Comparison of ENCODE assay signal across 1 cellular context in genomic region chr14:33979613-33980276, GRCh38.
TF ChIP-seq lines count a peak whose summit lies in the region.

No MANE protein-coding gene starts in this region.

TF ChIP-seq in HepG2, 621 proteins besides CTCF, POLR2A, EP300 and RAD21 (continued from another document):
- TF ChIP-seq ATF4 (CRISPR knock-in tag; IDR thresholded peaks at IDR 0.05) (0 out of 4 replicates have a peak, but pooled peaks of 1 of the 2 experiments have one; percentile 31), KLF11 (CRISPR knock-in tag; IDR thresholded peaks at IDR 0.05) (no peak), ZMYM3 (CRISPR knock-in tag; IDR thresholded peaks at IDR 0.05) (peak; percentile 76; the same call in 1 of the 2 replicates), ZMYM2 (CRISPR knock-in tag; IDR thresholded peaks at IDR 0.05) (peak; percentile 39; the same call in 1 of the 2 replicates), KLF12 (CRISPR knock-in tag; IDR thresholded peaks at IDR 0.05; ENCODE audit: borderline replicate concordance) (no peak), NR2F6 (IDR thresholded peaks at IDR 0.05) (peak; percentile 50; the same call in 1 of the 2 replicates), NR2F6 (CRISPR knock-in tag; IDR thresholded peaks at IDR 0.05) (peak; percentile 80), HNF1A (IDR thresholded peaks at IDR 0.05; ENCODE audit: low read depth) (no peak), HNF1A (CRISPR knock-in tag; IDR thresholded peaks at IDR 0.05; ENCODE audit: borderline replicate concordance) (no peak), ZNF18 (CRISPR knock-in tag; IDR thresholded peaks at IDR 0.05; ENCODE audit: insufficient replicate concordance) (no peak), ZNF280D (CRISPR knock-in tag; IDR thresholded peaks at IDR 0.05) (peak; percentile 34; the same call in 1 of the 2 replicates), STAG1 (CRISPR knock-in tag; IDR thresholded peaks at IDR 0.05) (no peak), SPEN (CRISPR knock-in tag; IDR thresholded peaks at IDR 0.05; ENCODE audit: low read depth) (no peak), CEBPG (CRISPR knock-in tag; IDR thresholded peaks at IDR 0.05) (peak; percentile 65), SALL2 (CRISPR knock-in tag; IDR thresholded peaks at IDR 0.05) (no peak), SMARCC2 (IDR thresholded peaks at IDR 0.05) (no peak), RFXANK (CRISPR knock-in tag; IDR thresholded peaks at IDR 0.05) (0 out of 2 replicates have a peak, but pooled peaks have one; percentile 20), TEAD3 (CRISPR knock-in tag; optimal IDR thresholded peaks at IDR 0.05; ENCODE audit: borderline replicate concordance) (peak; percentile 71), ZFP37 (CRISPR knock-in tag; IDR thresholded peaks at IDR 0.05; ENCODE audit: borderline replicate concordance) (no peak), ZNF670 (CRISPR knock-in tag; IDR thresholded peaks at IDR 0.05; ENCODE audit: borderline replicate concordance) (peak; percentile 45; the same call in 1 of the 2 replicates), ZNF619 (CRISPR knock-in tag; IDR thresholded peaks at IDR 0.05) (no peak), IRX3 (CRISPR knock-in tag; IDR thresholded peaks at IDR 0.05; ENCODE audit: borderline replicate concordance, low read depth) (no peak), CHCHD3 (CRISPR knock-in tag; IDR thresholded peaks at IDR 0.05) (no peak), EED (CRISPR knock-in tag; IDR thresholded peaks at IDR 0.05) (no peak), ZNF121 (CRISPR knock-in tag; IDR thresholded peaks at IDR 0.05) (peak; percentile 71)
- TF ChIP-seq, protein P1, sequence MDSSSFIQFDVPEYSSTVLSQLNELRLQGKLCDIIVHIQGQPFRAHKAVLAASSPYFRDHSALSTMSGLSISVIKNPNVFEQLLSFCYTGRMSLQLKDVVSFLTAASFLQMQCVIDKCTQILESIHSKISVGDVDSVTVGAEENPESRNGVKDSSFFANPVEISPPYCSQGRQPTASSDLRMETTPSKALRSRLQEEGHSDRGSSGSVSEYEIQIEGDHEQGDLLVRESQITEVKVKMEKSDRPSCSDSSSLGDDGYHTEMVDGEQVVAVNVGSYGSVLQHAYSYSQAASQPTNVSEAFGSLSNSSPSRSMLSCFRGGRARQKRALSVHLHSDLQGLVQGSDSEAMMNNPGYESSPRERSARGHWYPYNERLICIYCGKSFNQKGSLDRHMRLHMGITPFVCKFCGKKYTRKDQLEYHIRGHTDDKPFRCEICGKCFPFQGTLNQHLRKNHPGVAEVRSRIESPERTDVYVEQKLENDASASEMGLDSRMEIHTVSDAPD (CRISPR knock-in tag; IDR thresholded peaks at IDR 0.05) = 0 out of 2 replicates have a peak, but pooled peaks have one; percentile 31
- TF ChIP-seq, protein P2, sequence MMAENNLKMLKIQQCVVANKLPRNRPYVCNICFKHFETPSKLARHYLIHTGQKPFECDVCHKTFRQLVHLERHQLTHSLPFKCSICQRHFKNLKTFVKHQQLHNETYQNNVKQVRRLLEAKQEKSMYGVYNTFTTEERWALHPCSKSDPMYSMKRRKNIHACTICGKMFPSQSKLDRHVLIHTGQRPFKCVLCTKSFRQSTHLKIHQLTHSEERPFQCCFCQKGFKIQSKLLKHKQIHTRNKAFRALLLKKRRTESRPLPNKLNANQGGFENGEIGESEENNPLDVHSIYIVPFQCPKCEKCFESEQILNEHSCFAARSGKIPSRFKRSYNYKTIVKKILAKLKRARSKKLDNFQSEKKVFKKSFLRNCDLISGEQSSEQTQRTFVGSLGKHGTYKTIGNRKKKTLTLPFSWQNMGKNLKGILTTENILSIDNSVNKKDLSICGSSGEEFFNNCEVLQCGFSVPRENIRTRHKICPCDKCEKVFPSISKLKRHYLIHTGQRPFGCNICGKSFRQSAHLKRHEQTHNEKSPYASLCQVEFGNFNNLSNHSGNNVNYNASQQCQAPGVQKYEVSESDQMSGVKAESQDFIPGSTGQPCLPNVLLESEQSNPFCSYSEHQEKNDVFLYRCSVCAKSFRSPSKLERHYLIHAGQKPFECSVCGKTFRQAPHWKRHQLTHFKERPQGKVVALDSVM (CRISPR knock-in tag; IDR thresholded peaks at IDR 0.05) = peak; percentile 86
- TF ChIP-seq, protein P3, sequence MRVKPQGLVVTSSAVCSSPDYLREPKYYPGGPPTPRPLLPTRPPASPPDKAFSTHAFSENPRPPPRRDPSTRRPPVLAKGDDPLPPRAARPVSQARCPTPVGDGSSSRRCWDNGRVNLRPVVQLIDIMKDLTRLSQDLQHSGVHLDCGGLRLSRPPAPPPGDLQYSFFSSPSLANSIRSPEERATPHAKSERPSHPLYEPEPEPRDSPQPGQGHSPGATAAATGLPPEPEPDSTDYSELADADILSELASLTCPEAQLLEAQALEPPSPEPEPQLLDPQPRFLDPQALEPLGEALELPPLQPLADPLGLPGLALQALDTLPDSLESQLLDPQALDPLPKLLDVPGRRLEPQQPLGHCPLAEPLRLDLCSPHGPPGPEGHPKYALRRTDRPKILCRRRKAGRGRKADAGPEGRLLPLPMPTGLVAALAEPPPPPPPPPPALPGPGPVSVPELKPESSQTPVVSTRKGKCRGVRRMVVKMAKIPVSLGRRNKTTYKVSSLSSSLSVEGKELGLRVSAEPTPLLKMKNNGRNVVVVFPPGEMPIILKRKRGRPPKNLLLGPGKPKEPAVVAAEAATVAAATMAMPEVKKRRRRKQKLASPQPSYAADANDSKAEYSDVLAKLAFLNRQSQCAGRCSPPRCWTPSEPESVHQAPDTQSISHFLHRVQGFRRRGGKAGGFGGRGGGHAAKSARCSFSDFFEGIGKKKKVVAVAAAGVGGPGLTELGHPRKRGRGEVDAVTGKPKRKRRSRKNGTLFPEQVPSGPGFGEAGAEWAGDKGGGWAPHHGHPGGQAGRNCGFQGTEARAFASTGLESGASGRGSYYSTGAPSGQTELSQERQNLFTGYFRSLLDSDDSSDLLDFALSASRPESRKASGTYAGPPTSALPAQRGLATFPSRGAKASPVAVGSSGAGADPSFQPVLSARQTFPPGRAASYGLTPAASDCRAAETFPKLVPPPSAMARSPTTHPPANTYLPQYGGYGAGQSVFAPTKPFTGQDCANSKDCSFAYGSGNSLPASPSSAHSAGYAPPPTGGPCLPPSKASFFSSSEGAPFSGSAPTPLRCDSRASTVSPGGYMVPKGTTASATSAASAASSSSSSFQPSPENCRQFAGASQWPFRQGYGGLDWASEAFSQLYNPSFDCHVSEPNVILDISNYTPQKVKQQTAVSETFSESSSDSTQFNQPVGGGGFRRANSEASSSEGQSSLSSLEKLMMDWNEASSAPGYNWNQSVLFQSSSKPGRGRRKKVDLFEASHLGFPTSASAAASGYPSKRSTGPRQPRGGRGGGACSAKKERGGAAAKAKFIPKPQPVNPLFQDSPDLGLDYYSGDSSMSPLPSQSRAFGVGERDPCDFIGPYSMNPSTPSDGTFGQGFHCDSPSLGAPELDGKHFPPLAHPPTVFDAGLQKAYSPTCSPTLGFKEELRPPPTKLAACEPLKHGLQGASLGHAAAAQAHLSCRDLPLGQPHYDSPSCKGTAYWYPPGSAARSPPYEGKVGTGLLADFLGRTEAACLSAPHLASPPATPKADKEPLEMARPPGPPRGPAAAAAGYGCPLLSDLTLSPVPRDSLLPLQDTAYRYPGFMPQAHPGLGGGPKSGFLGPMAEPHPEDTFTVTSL (CRISPR knock-in tag; IDR thresholded peaks at IDR 0.05; ENCODE audit: borderline replicate concordance) = no peak
